ENCODE assay signal across 15 cellular contexts in genomic region chr4:38677466-38677865, GRCh38. TPM values are rescaled to one million over a fixed set of nuclear protein-coding genes. Genes with fewer than 3 reads are reported as not detected.
A peak's percentile ranks its signal among the peaks of the same experiment; 100 is the strongest.
DNase-seq lines count a peak whose midpoint lies in the region; ATAC-seq lines count a peak whose summit lies in the region.
"Had no signal": no experiment of that assay in that cellular context is flagged by ENCODE, and none has a peak within 500 bp of the region (broad histone marks: within the 10 kb centered on the region; RNA-seq: fewer than 3 reads in every experiment).

No MANE protein-coding gene starts in this region.

- peak in 2 of 3 experiments; percentile 21 to 56 for DNase-seq in NCI-H1417 (lab: John Stamatoyannopoulos, UW)
- no peak for DNase-seq in NCI-H1417 treated with DMSO at 0.1 percent for 48 hours (lab: John Stamatoyannopoulos, UW)
- DNase-seq in activated naive CD8-positive, alpha-beta T cell treated with anti-CD3 and anti-CD28 coated beads for 36 hours, result no peak
- peak; percentile 71 to 80 (median 80) for DNase-seq in immature natural killer cell
- no peak for DNase-seq in stimulated activated naive CD8-positive, alpha-beta T cell treated with anti-CD3 and anti-CD28 coated beads, Interleukin-15, Interleukin-2, amounts not matched to agents 100 U/mL and 50 U/mL, for 24 hours
- DNase-seq in activated CD8-positive, alpha-beta memory T cell treated with anti-CD3 and anti-CD28 coated beads, Interleukin-2, amount 50 U/mL, for 48 hours, result no peak
- DNase-seq in globus pallidus (ENCODE audit: low spot score), result no peak
- DNase-seq: activated CD4-positive, alpha-beta T cell treated with anti-CD3 and anti-CD28 coated beads, Interleukin-2, amount 50 U/mL, for 4 hours; activated naive CD4-positive, alpha-beta T cell treated with anti-CD3 and anti-CD28 coated beads, Interleukin-2, amount 10 ng/mL, durations not matched to agents 7 days and 5 days; cortex of kidney; NCI-H1694; NCI-H748 treated with DMSO at 0.1 percent for 48 hours; stimulated activated naive CD4-positive, alpha-beta T cell treated with Interleukin-2 at 50 U/mL for 16 hours had no signal

- peaks cover 76% of the 10 kb centered on the region for H3K4me1 Mint-ChIP-seq in activated naive CD8-positive, alpha-beta T cell treated with anti-CD3 and anti-CD28 coated beads for 36 hours
- peaks cover 91 to 92% of the 10 kb centered on the region in 2 donors for H3K4me1 Mint-ChIP-seq in immature natural killer cell

- peak overlapping the region; percentile 15 for H3K4me3 Mint-ChIP-seq in activated naive CD8-positive, alpha-beta T cell treated with anti-CD3 and anti-CD28 coated beads for 36 hours
- H3K4me3 Mint-ChIP-seq in immature natural killer cell, result peak overlapping the region; percentile 54 to 79 (median 64)
- H3K4me3 Mint-ChIP-seq: activated naive CD4-positive, alpha-beta T cell treated with anti-CD3 and anti-CD28 coated beads, Interleukin-2, amount 10 ng/mL, durations not matched to agents 7 days and 5 days had no signal

- ATAC-seq in stimulated activated naive CD8-positive, alpha-beta T cell treated with anti-CD3 and anti-CD28 coated beads, Interleukin-15, Interleukin-2, amounts not matched to agents 100 U/mL and 50 U/mL, for 24 hours, result peak; percentile 31
- ATAC-seq in GM21526 (IDR thresholded peaks at IDR 0.05; ENCODE audit: low FRiP score, unreplicated experiment), result no peak
- ATAC-seq: mucosa of descending colon had no signal

- peaks cover 24% of the 10 kb centered on the region for H3K36me3 Mint-ChIP-seq in activated naive CD8-positive, alpha-beta T cell treated with anti-CD3 and anti-CD28 coated beads for 36 hours
- peaks cover 17 to 20% (median 17%) of the 10 kb centered on the region in 3 donors for H3K36me3 Mint-ChIP-seq in immature natural killer cell

- H3K27me3 Mint-ChIP-seq in activated naive CD8-positive, alpha-beta T cell treated with anti-CD3 and anti-CD28 coated beads for 36 hours, result no peaks in the 10 kb centered on the region
- H3K27me3 Mint-ChIP-seq in immature natural killer cell (ENCODE audit: low read depth in 3 of 3), result peaks cover 4 to 19% (median 8%) of the 10 kb centered on the region in 3 donors
- H3K27me3 Mint-ChIP-seq: activated naive CD4-positive, alpha-beta T cell treated with anti-CD3 and anti-CD28 coated beads, Interleukin-2, amount 10 ng/mL, durations not matched to agents 7 days and 5 days had no signal

- no peaks in the 10 kb centered on the region for H3K9me3 Mint-ChIP-seq in activated naive CD8-positive, alpha-beta T cell treated with anti-CD3 and anti-CD28 coated beads for 36 hours
- H3K9me3 Mint-ChIP-seq in immature natural killer cell, result no peaks in the 10 kb centered on the region
- H3K9me3 Mint-ChIP-seq: activated naive CD4-positive, alpha-beta T cell treated with anti-CD3 and anti-CD28 coated beads, Interleukin-2, amount 10 ng/mL, durations not matched to agents 7 days and 5 days had no signal

- peak overlapping the region; percentile 79 for H3K27ac Mint-ChIP-seq in activated naive CD8-positive, alpha-beta T cell treated with anti-CD3 and anti-CD28 coated beads for 36 hours
- peak overlapping the region; percentile 91 to 98 (median 96) for H3K27ac Mint-ChIP-seq in immature natural killer cell
- H3K27ac Mint-ChIP-seq: activated naive CD4-positive, alpha-beta T cell treated with anti-CD3 and anti-CD28 coated beads, Interleukin-2, amount 10 ng/mL, durations not matched to agents 7 days and 5 days had no signal

RNA-seq across cellular contexts. Expression of gene KLF3, which starts 13.5 kb away (rescaled TPM):
- 10 to 100 TPM; 10.0 to 10.4 TPM for total RNA-seq in activated naive CD8-positive, alpha-beta T cell treated with anti-CD3 and anti-CD28 coated beads for 36 hours
- 10 to 100 TPM; 41.3 to 78.0 (median 63.8) TPM for polyA plus RNA-seq in immature natural killer cell

Comparison
In these comparisons a context has a peak if more than half of its experiments do, and no peak if none do; other contexts are left out.
1. DNase-seq: peak in NCI-H1417 (2 of 3) and immature natural killer cell (3 of 3); none in NCI-H1417 treated with DMSO at 0.1 percent for 48 hours (single experiment), activated naive CD8-positive, alpha-beta T cell treated with anti-CD3 and anti-CD28 coated beads for 36 hours (single experiment), stimulated activated naive CD8-positive, alpha-beta T cell treated with anti-CD3 and anti-CD28 coated beads, Interleukin-15, Interleukin-2, amounts not matched to agents 100 U/mL and 50 U/mL, for 24 hours (single experiment), activated CD8-positive, alpha-beta memory T cell treated with anti-CD3 and anti-CD28 coated beads, Interleukin-2, amount 50 U/mL, for 48 hours (single experiment) and globus pallidus (single experiment).